8 cellular contexts compared by ENCODE assay signal in genomic region chr2:219207254-219207883, GRCh38. TPM values are rescaled to one million over a fixed set of nuclear protein-coding genes. Genes with fewer than 3 reads are reported as not detected.
DNase-seq lines count a peak whose midpoint lies in the region; ATAC-seq and TF ChIP-seq lines count a peak whose summit lies in the region.

No MANE protein-coding gene starts in this region.

- H3K36me3 ChIP-seq in DND-41 (ENCODE audit: insufficient read depth, low read length) (peaks cover 29% of the 10 kb centered on the region), fibroblast of lung (ENCODE audit: control insufficient read depth, insufficient read depth, low read length) (peaks cover 15% of the 10 kb centered on the region), trophoblast cell (ENCODE audit: control insufficient read depth in 1 of 2, insufficient read depth in 2 of 2, low read length in 2 of 2) (peaks cover 33 to 38% of the 10 kb centered on the region in 2 experiments)

- H3K27ac ChIP-seq in DND-41 (ENCODE audit: low read length) (peak overlapping the region; percentile 75), fibroblast of lung (ENCODE audit: insufficient read depth, low read length) (peak overlapping the region; percentile 56), trophoblast cell (ENCODE audit: low read depth, low read length) (peak overlapping the region; percentile 7)

- peak overlapping the region; percentile 41 for H4K12ac ChIP-seq in trophoblast cell (ENCODE audit: low read depth, low read length)

- peak overlapping the region; percentile 19 to 70; a peak in 3 of 4 replicates for H3K4me3 ChIP-seq in DND-41 (ENCODE audit: low read depth in 1 of 2, low read length in 2 of 2)
- H3K4me3 ChIP-seq in fibroblast of lung (replicated peaks in 1 of 4; ENCODE audit: control extremely low read depth in 1 of 4, insufficient read depth in 1 of 4, low read depth in 3 of 4, low read length in 4 of 4), result peak overlapping the region; percentile 58 to 79 (median 72)
- H3K4me3 ChIP-seq in trophoblast cell (ENCODE audit: low read depth, low read length), result peak overlapping the region; percentile 62

- H2BK120ac ChIP-seq in trophoblast cell (ENCODE audit: insufficient read depth, low read length, poor library complexity), result no peak overlapping the region

- H4K8ac ChIP-seq in trophoblast cell (ENCODE audit: low read depth, low read length), result peak overlapping the region; percentile 70

- H4K20me1 ChIP-seq in DND-41 (ENCODE audit: insufficient read depth, low read length) (peaks cover 10% of the 10 kb centered on the region), fibroblast of lung (ENCODE audit: control insufficient read depth, extremely low read depth, insufficient read depth, low read length) (no peaks in the 10 kb centered on the region)

- in situ Hi-C loops in G401 (cut with HindIII; ENCODE audit: low sequenced_read_pairs), result no loop called here

- no peaks in the 10 kb centered on the region for H3K9me3 ChIP-seq in DND-41 (ENCODE audit: insufficient read depth, low read length, severe bottlenecking)
- no peaks in the 10 kb centered on the region for H3K9me3 ChIP-seq in fibroblast of lung (ENCODE audit: control insufficient read depth, insufficient read depth, low read depth, low read length)
- H3K9me3 ChIP-seq in trophoblast cell (ENCODE audit: insufficient read depth, low read depth, low read length), result no peaks in the 10 kb centered on the region

- H3K18ac ChIP-seq in trophoblast cell (ENCODE audit: low read length), result peak overlapping the region; percentile 68

- no peak for DNase-seq in DND-41
- no peak for DNase-seq in fibroblast of lung (ENCODE audit: low read depth in 2 of 2)
- no peak for DNase-seq in trophoblast cell
- no peak for DNase-seq in G401 (ENCODE audit: low spot score)
- DNase-seq in SW480 (ENCODE audit: low spot score), result no peak

- H2AFZ ChIP-seq in DND-41 (ENCODE audit: low read depth, low read length), result peak overlapping the region; percentile 66
- H2AFZ ChIP-seq in fibroblast of lung (ENCODE audit: low read length), result peak overlapping the region; percentile 3
- peak overlapping the region; percentile 82 for H2AFZ ChIP-seq in trophoblast cell (ENCODE audit: insufficient read depth, low read length, poor library complexity)

- TF ChIP-seq CTCF in DND-41 (IDR thresholded peaks at IDR 0.05; ENCODE audit: borderline replicate concordance, extremely low read depth, low read length, poor library complexity, severe bottlenecking) (no peak), fibroblast of lung (conservative IDR thresholded peaks at IDR 0.05 in 1 of 2, IDR thresholded peaks at IDR 0.05 in 1 of 2; ENCODE audit: low read depth in 1 of 2, low read length in 2 of 2) (no peak)

- H3K27me3 ChIP-seq in DND-41 (ENCODE audit: insufficient read depth, low read length, poor library complexity) (no peaks in the 10 kb centered on the region), fibroblast of lung (ENCODE audit: control insufficient read depth, insufficient read depth, low read length) (peaks cover 2% of the 10 kb centered on the region), trophoblast cell (ENCODE audit: insufficient read depth, low read length) (no peaks in the 10 kb centered on the region)

- peak overlapping the region; percentile 35 for H2BK12ac ChIP-seq in trophoblast cell (ENCODE audit: low read length)

- peak overlapping the region; percentile 57 for H3K9ac ChIP-seq in DND-41 (ENCODE audit: low read depth, low read length)
- peak overlapping the region; percentile 32 for H3K9ac ChIP-seq in fibroblast of lung (ENCODE audit: insufficient read depth, low read length)
- H3K9ac ChIP-seq in trophoblast cell (ENCODE audit: low read length), result peak overlapping the region; percentile 52

- peak overlapping the region; percentile 80 for H2AK5ac ChIP-seq in trophoblast cell (ENCODE audit: low read length)

- H4K91ac ChIP-seq in trophoblast cell (ENCODE audit: low read depth, low read length), result peak overlapping the region; percentile 56

- peaks cover 6% of the 10 kb centered on the region; the same call in 1 of the 2 replicates for H3K79me2 ChIP-seq in DND-41 (ENCODE audit: insufficient read depth, low read length)
- H3K79me2 ChIP-seq in fibroblast of lung (ENCODE audit: control insufficient read depth, insufficient read depth, low read length), result peaks cover 2% of the 10 kb centered on the region
- peaks cover 5% of the 10 kb centered on the region for H3K79me2 ChIP-seq in trophoblast cell (ENCODE audit: control insufficient read depth, insufficient read depth, low read length, poor library complexity)

- peaks cover 5% of the 10 kb centered on the region for H3K79me1 ChIP-seq in trophoblast cell (ENCODE audit: low read length)

- H2BK5ac ChIP-seq in trophoblast cell (ENCODE audit: low read depth, low read length, poor library complexity), result no peak overlapping the region

- H3K4me2 ChIP-seq in DND-41 (ENCODE audit: insufficient read depth, low read length) (peak overlapping the region; percentile 75), fibroblast of lung (ENCODE audit: extremely low read depth, insufficient read depth, low read length) (peak overlapping the region; percentile 94), trophoblast cell (ENCODE audit: low read length) (peak overlapping the region; percentile 67)

- no CpG with 5 or more reads among the region's 14 CpGs for WGBS in trophoblast cell (ENCODE audit: extremely low coverage, insufficient coverage, insufficient read length)

- peaks cover 25% of the 10 kb centered on the region for H3K4me1 ChIP-seq in DND-41 (ENCODE audit: insufficient read depth, low read length)
- H3K4me1 ChIP-seq in fibroblast of lung (ENCODE audit: control insufficient read depth, extremely low read depth, insufficient read depth, low read length), result peaks cover 16% of the 10 kb centered on the region
- H3K4me1 ChIP-seq in trophoblast cell (ENCODE audit: control insufficient read depth in 1 of 2, insufficient read depth in 2 of 2, low read length in 2 of 2), result peaks cover 2 to 4% of the 10 kb centered on the region in 2 experiments

- no peak overlapping the region for H3K23ac ChIP-seq in trophoblast cell (ENCODE audit: low read length)

- peak overlapping the region; percentile 55 for H3K14ac ChIP-seq in trophoblast cell (ENCODE audit: low read length)

- ATAC-seq in DND-41 (ENCODE audit: insufficient read depth, low read depth), result peak; percentile 15
- ATAC-seq in SK-N-SH treated with all-trans-retinoic acid at 6 μM for 48 hours, result peak; percentile 44
- no peak for ATAC-seq in GM19324 (IDR thresholded peaks at IDR 0.05; ENCODE audit: low FRiP score, unreplicated experiment)
- no peak for ATAC-seq in HG03097 (IDR thresholded peaks at IDR 0.05; ENCODE audit: low FRiP score, unreplicated experiment)

- H3K4ac ChIP-seq in trophoblast cell (ENCODE audit: low read depth, low read length), result no peak overlapping the region

TF ChIP-seq in SK-N-SH treated with all-trans-retinoic acid at 6 μM for 48 hours, 23 proteins besides CTCF, POLR2A, EP300 and RAD21:
- no peak for TF ChIP-seq ZNF70 (CRISPR knock-in tag; IDR thresholded peaks at IDR 0.05)
- no peak for TF ChIP-seq OSR1 (CRISPR knock-in tag; IDR thresholded peaks at IDR 0.05)
- no peak for TF ChIP-seq ZFP3 (CRISPR knock-in tag; IDR thresholded peaks at IDR 0.05)
- no peak for TF ChIP-seq ZNF565 (CRISPR knock-in tag; conservative IDR thresholded peaks at IDR 0.05; ENCODE audit: low read depth)
TF ChIP-seq in SK-N-SH treated with all-trans-retinoic acid at 6 μM for 48 hours: peak in this region for 0.

RNA-seq across cellular contexts. Expression of gene ZFAND2B, which starts 0.8 kb away (rescaled TPM):
- total RNA-seq in fibroblast of lung, result 29.3 and 40.0 TPM in 2 replicates
- polyA plus RNA-seq in fibroblast of lung, result 26.8 and 29.9 TPM in 2 replicates
- polyA plus RNA-seq in fibroblast of lung (2012), result 22.3 and 35.3 TPM in 2 replicates
- 40.2 and 53.9 TPM in 2 replicates for polyA minus RNA-seq in fibroblast of lung (ENCODE audit: low replicate concordance)
- 26.1 and 26.8 TPM in 2 replicates for polyA plus RNA-seq in trophoblast cell (2013)
- 24.8 and 26.9 TPM in 2 replicates for total RNA-seq in G401 (2014; rRNA removed; shearing (Covaris generic))

RNA-seq across cellular contexts. Expression of gene ABCB6, which starts 11.4 kb away (rescaled TPM):
- 47.0 and 49.5 TPM in 2 replicates for total RNA-seq in fibroblast of lung
- 12.5 and 14.7 TPM in 2 replicates for polyA plus RNA-seq in fibroblast of lung
- 17.6 and 19.2 TPM in 2 replicates for polyA plus RNA-seq in fibroblast of lung (2012)
- 43.7 and 48.5 TPM in 2 replicates for polyA minus RNA-seq in fibroblast of lung (ENCODE audit: low replicate concordance)
- 18.9 and 20.8 TPM in 2 replicates for polyA plus RNA-seq in trophoblast cell (2013)
- total RNA-seq in G401 (2014; rRNA removed; shearing (Covaris generic)), result 14.1 and 21.5 TPM in 2 replicates

RNA-seq across cellular contexts. Expression of gene ATG9A, which starts 22.1 kb away (rescaled TPM):
- 27.2 and 47.2 TPM in 2 replicates for total RNA-seq in fibroblast of lung
- 64.5 and 68.2 TPM in 2 replicates for polyA plus RNA-seq in fibroblast of lung
- 44.7 and 51.3 TPM in 2 replicates for polyA plus RNA-seq in fibroblast of lung (2012)
- 253 and 268 TPM in 2 replicates for polyA minus RNA-seq in fibroblast of lung (ENCODE audit: low replicate concordance)
- polyA plus RNA-seq in trophoblast cell (2013), result 46.6 and 49.9 TPM in 2 replicates
- total RNA-seq in G401 (2014; rRNA removed; shearing (Covaris generic)), result 24.6 and 26.6 TPM in 2 replicates

RNA-seq across cellular contexts. Expression of gene ANKZF1, which starts 22.2 kb away (rescaled TPM):
- 28.8 and 32.7 TPM in 2 replicates for total RNA-seq in fibroblast of lung
- polyA plus RNA-seq in fibroblast of lung, result 9.9 and 13.2 TPM in 2 replicates
- polyA plus RNA-seq in fibroblast of lung (2012), result 8.2 and 11.4 TPM in 2 replicates
- 5.1 and 7.7 TPM in 2 replicates for polyA minus RNA-seq in fibroblast of lung (ENCODE audit: low replicate concordance)
- 36.3 and 38.3 TPM in 2 replicates for polyA plus RNA-seq in trophoblast cell (2013)
- total RNA-seq in G401 (2014; rRNA removed; shearing (Covaris generic)), result 14.2 and 17.5 TPM in 2 replicates

RNA-seq across cellular contexts. Expression of gene RETREG2, which starts 29.3 kb away (rescaled TPM):
- 88.7 and 95.3 TPM in 2 replicates for total RNA-seq in fibroblast of lung
- polyA plus RNA-seq in fibroblast of lung, result 64.6 and 89.5 TPM in 2 replicates
- polyA plus RNA-seq in fibroblast of lung (2012), result 52.1 and 70.1 TPM in 2 replicates
- 165 and 177 TPM in 2 replicates for polyA minus RNA-seq in fibroblast of lung (ENCODE audit: low replicate concordance)
- 35.0 and 38.2 TPM in 2 replicates for polyA plus RNA-seq in trophoblast cell (2013)
- 55.4 and 64.6 TPM in 2 replicates for total RNA-seq in G401 (2014; rRNA removed; shearing (Covaris generic))

Comparison
In these comparisons a context has a peak if more than half of its experiments do, and no peak if none do; other contexts are left out.
1. ATAC-seq: peak in DND-41 (single experiment) and SK-N-SH treated with all-trans-retinoic acid at 6 μM for 48 hours (single experiment); none in GM19324 (single experiment) and HG03097 (single experiment).
2. H2AFZ ChIP-seq: peak in every context shown above with its lines; median percentile 82 in trophoblast cell; 66 in DND-41; 3 in fibroblast of lung.
3. H3K27ac ChIP-seq: peak in every context shown above with its lines; median percentile 75 in DND-41; 56 in fibroblast of lung; 7 in trophoblast cell.
4. Peak in every context shown above with its lines, with median percentiles within 50 percentile points of each other: H3K4me2 ChIP-seq, H3K4me3 ChIP-seq and H3K9ac ChIP-seq.